In the genomic region with DNA sequence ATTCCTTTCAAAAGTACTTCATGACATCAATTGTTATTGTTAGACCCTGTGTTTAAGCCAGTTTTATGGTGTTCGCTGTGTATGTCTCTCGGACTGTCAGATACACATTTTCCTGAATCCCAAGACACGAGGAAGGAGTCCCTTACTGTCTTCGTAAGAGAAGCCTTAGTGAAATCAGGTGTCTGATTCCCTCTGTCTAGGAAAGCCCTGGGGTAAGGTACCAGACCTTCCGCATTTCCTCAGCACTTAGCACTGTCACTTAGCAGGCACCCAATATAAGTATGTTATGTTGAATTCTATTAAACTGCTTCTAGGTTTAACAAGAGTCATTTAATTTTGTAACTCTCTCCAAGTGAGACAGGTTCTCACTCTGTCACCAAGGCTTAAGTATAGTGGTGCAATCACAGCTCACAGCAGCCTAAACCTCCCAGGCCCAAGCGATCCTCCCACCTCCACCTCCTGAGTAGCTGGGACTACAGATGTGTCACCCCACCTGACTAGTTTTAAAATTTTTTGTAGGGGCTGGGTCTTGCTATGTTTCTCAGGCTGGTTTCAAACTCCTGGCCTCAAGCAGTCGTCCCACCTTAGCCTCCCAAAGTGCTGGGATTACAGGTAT, we compare ENCODE assay signal across 1 cellular context.
TF ChIP-seq lines count a peak whose summit lies in the region.

No MANE protein-coding gene starts in this region.

TF ChIP-seq in H1, 55 proteins besides CTCF, POLR2A, EP300 and RAD21:
- TF ChIP-seq POLR2AphosphoS5 (IDR thresholded peaks at IDR 0.05; ENCODE audit: low read depth, low read length) (no peak), FOSL1 (IDR thresholded peaks at IDR 0.05; ENCODE audit: insufficient read depth, low read depth, low read length) (no peak), TAF1 (IDR thresholded peaks at IDR 0.05; ENCODE audit: low read depth, low read length) (no peak), BRCA1 (IDR thresholded peaks at IDR 0.05; ENCODE audit: low read depth, low read length) (no peak), BCL11A (IDR thresholded peaks at IDR 0.05; ENCODE audit: low read depth in 2 of 2, low read length in 2 of 2) (no peak), CHD2 (IDR thresholded peaks at IDR 0.05; ENCODE audit: low read length) (no peak), POU5F1 (IDR thresholded peaks at IDR 0.05; ENCODE audit: low read depth, low read length) (no peak), KDM4A (IDR thresholded peaks at IDR 0.05; ENCODE audit: low read depth, low read length, severe bottlenecking) (no peak), CREB1 (IDR thresholded peaks at IDR 0.05) (no peak), SP2 (IDR thresholded peaks at IDR 0.05; ENCODE audit: low read length) (no peak)
- TF ChIP-seq, protein P1, sequence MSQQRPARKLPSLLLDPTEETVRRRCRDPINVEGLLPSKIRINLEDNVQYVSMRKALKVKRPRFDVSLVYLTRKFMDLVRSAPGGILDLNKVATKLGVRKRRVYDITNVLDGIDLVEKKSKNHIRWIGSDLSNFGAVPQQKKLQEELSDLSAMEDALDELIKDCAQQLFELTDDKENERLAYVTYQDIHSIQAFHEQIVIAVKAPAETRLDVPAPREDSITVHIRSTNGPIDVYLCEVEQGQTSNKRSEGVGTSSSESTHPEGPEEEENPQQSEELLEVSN (IDR thresholded peaks at IDR 0.05): no peak
